27 cellular contexts compared by ENCODE assay signal in genomic region chr1:176896216-176896615, GRCh38.
"Had no signal": no experiment of that assay in that cellular context is flagged by ENCODE, and none has a peak within 500 bp of the region (broad histone marks: within the 10 kb centered on the region; RNA-seq: fewer than 3 reads in every experiment).

No MANE protein-coding gene starts in this region.

- H3K27me3 ChIP-seq: testis had no signal

- H3K4me3 ChIP-seq: esophagus muscularis mucosa, left ventricle myocardium inferior, lung, mucosa of descending colon, right lobe of liver, skin epidermis, testis, transverse colon had no signal

- H3K36me3 ChIP-seq: esophagus muscularis mucosa, left ventricle myocardium inferior, right lobe of liver, transverse colon had no signal

- FAIRE-seq: endothelial cell of umbilical vein, islet of Langerhans had no signal

- H3K27ac ChIP-seq: esophagus muscularis mucosa, left ventricle myocardium inferior, right lobe of liver, skin epidermis, testis, transverse colon had no signal

- DNase-seq: activated CD4-positive, alpha-beta memory T cell treated with anti-CD3 and anti-CD28 coated beads, Interleukin-2, amount 10 ng/mL, durations not matched to agents 7 days and 5 days; activated CD4-positive, alpha-beta T cell treated with anti-CD3 and anti-CD28 coated beads for 1 hour; activated CD4-positive, alpha-beta T cell treated with anti-CD3 and anti-CD28 coated beads, Interleukin-2, amount 10 ng/mL, durations not matched to agents 7 days and 5 days; activated CD8-positive, alpha-beta memory T cell treated with anti-CD3 and anti-CD28 coated beads, Interleukin-2, amount 50 U/mL, for 48 hours; activated gamma-delta T cell; activated naive CD4-positive, alpha-beta T cell treated with anti-CD3 and anti-CD28 coated beads, Interleukin-2, amount 50 U/mL, for 16 hours; activated T-cell treated with anti-CD3 and anti-CD28 coated beads, Interleukin-2, amount 50 U/mL, for 24 hours; amygdala; central memory CD4-positive, alpha-beta T cell; foreskin melanocyte; left ventricle myocardium inferior; mesendoderm; mucosa of descending colon; posterior cingulate gyrus; right lobe of liver; stimulated activated CD4-positive, alpha-beta T cell treated with anti-CD3 and anti-CD28 coated beads, Interleukin-12 subunit alpha, Interleukin-12 subunit beta, amount 100 ng/mL, for 4 hours; stimulated activated CD4-positive, alpha-beta T cell treated with anti-CD3 and anti-CD28 coated beads, Interleukin-4, amount 100 ng/mL, for 1 hour; stimulated activated naive CD8-positive, alpha-beta T cell treated with anti-CD3 and anti-CD28 coated beads, Interleukin-15, Interleukin-2, amounts not matched to agents 100 U/mL and 50 U/mL, for 24 hours; T1000; testis; transverse colon had no signal

- ATAC-seq: mucosa of descending colon; right lobe of liver; stimulated activated naive CD8-positive, alpha-beta T cell treated with anti-CD3 and anti-CD28 coated beads, Interleukin-15, Interleukin-2, amounts not matched to agents 100 U/mL and 50 U/mL, for 24 hours; WTC11 had no signal

- H3K9me3 ChIP-seq: esophagus muscularis mucosa, left ventricle myocardium inferior, mucosa of descending colon, right lobe of liver, testis, transverse colon had no signal
